9 cellular contexts compared by ENCODE assay signal in genomic region chr20:22333885-22334545, GRCh38.
DNase-seq lines count a peak whose midpoint lies in the region; ATAC-seq and TF ChIP-seq lines count a peak whose summit lies in the region.
"Had no signal": no experiment of that assay in that cellular context is flagged by ENCODE, and none has a peak within 500 bp of the region (broad histone marks: within the 10 kb centered on the region; RNA-seq: fewer than 3 reads in every experiment).

No MANE protein-coding gene starts in this region.

- peak; percentile 95 for ATAC-seq in HG03520 (IDR thresholded peaks at IDR 0.05; ENCODE audit: unreplicated experiment)
- ATAC-seq in HG03280 (IDR thresholded peaks at IDR 0.05; ENCODE audit: unreplicated experiment): no peak

- H3K4me3 Mint-ChIP-seq in activated T-helper 2 cell treated with anti-CD3 and anti-CD28 coated beads, Interferon-gamma antibody, Interleukin-2, Interleukin-4, amounts not matched to agents 10 μg/mL and 5 μg/mL and 100 μg/mL, durations not matched to agents 14 hours and 24 hours and 36 hours (ENCODE audit: low read depth): no peak overlapping the region
- H3K4me3 Mint-ChIP-seq in glutamatergic neuron (ENCODE audit: unreplicated experiment): no peak overlapping the region
- H3K4me3 Mint-ChIP-seq: T-helper 1 cell treated with Interleukin-12 subunit alpha and Interleukin-12 subunit beta and Interleukin-4 antibody, amounts not matched to agents 30 μg/mL and 1 μg/mL, for 36 hours had no signal

- H3K4me3 ChIP-seq in prostate gland: no peak overlapping the region

- no peaks in the 10 kb centered on the region for H3K4me1 Mint-ChIP-seq in activated T-helper 2 cell treated with anti-CD3 and anti-CD28 coated beads, Interferon-gamma antibody, Interleukin-2, Interleukin-4, amounts not matched to agents 10 μg/mL and 5 μg/mL and 100 μg/mL, durations not matched to agents 14 hours and 24 hours and 36 hours (ENCODE audit: low read depth)
- H3K4me1 Mint-ChIP-seq in glutamatergic neuron (ENCODE audit: low read depth, unreplicated experiment): no peaks in the 10 kb centered on the region

- in situ Hi-C loops in Caki2 (cut with HindIII; ENCODE audit: low pct_unique_long_range_greater_than_20kb, low sequenced_read_pairs): loop anchor here (25.0 kb wide), 1 partner anchor 253 kb away; the partner anchor contains the start of gene FOXA2

- intact Hi-C loops in activated T-helper 2 cell treated with anti-CD3 and anti-CD28 coated beads, Interferon-gamma antibody, Interleukin-2, Interleukin-4, amounts not matched to agents 10 μg/mL and 5 μg/mL and 100 μg/mL, durations not matched to agents 14 hours and 24 hours and 36 hours (cut with micrococcal nuclease): loop anchor here (1.0 to 10.0 kb wide), 2 partner anchors 349 to 1011 kb away; no protein-coding TSS in a partner anchor
- intact Hi-C loops in prostate gland (cut with DNase I): loop anchor here (10.0 kb wide), 1 partner anchor 1011 kb away; no protein-coding TSS in a partner anchor

- WGBS in prostate gland: 43% methylated on average over 19 of the region's 19 CpGs

- no peak overlapping the region for H3K27ac Mint-ChIP-seq in activated T-helper 2 cell treated with anti-CD3 and anti-CD28 coated beads, Interferon-gamma antibody, Interleukin-2, Interleukin-4, amounts not matched to agents 10 μg/mL and 5 μg/mL and 100 μg/mL, durations not matched to agents 14 hours and 24 hours and 36 hours
- H3K27ac Mint-ChIP-seq in glutamatergic neuron (ENCODE audit: unreplicated experiment): no peak overlapping the region
- H3K27ac Mint-ChIP-seq: T-helper 1 cell treated with Interleukin-12 subunit alpha and Interleukin-12 subunit beta and Interleukin-4 antibody, amounts not matched to agents 30 μg/mL and 1 μg/mL, for 36 hours had no signal

- DNase-seq in Caki2 (ENCODE audit: low read depth) (peak; percentile 53), GM19240 (ENCODE audit: insufficient read length, low spot score) (peak; percentile 47), NCI-H748 treated with DMSO at 0.1 percent for 48 hours (lab: John Stamatoyannopoulos, UW) (peak; percentile 82), glutamatergic neuron (peak; percentile 72), prostate gland (ENCODE audit: low spot score) (peak; percentile 42)
- DNase-seq in activated T-helper 2 cell treated with anti-CD3 and anti-CD28 coated beads, Interferon-gamma antibody, Interleukin-2, Interleukin-4, amounts not matched to agents 10 μg/mL and 5 μg/mL and 100 μg/mL, durations not matched to agents 14 hours and 24 hours and 36 hours (ENCODE audit: low spot score): peak; percentile 14

- no peaks in the 10 kb centered on the region for H3K27me3 Mint-ChIP-seq in activated T-helper 2 cell treated with anti-CD3 and anti-CD28 coated beads, Interferon-gamma antibody, Interleukin-2, Interleukin-4, amounts not matched to agents 10 μg/mL and 5 μg/mL and 100 μg/mL, durations not matched to agents 14 hours and 24 hours and 36 hours (ENCODE audit: low read depth)
- peaks cover 2% of the 10 kb centered on the region for H3K27me3 Mint-ChIP-seq in glutamatergic neuron (ENCODE audit: unreplicated experiment)

- H3K4me1 ChIP-seq in prostate gland (replicated peaks): no peaks in the 10 kb centered on the region

- no peak for TF ChIP-seq POLR2A in prostate gland (IDR thresholded peaks at IDR 0.05)

- H3K36me3 ChIP-seq in prostate gland: no peaks in the 10 kb centered on the region

- TF ChIP-seq CTCF in glutamatergic neuron (IDR thresholded peaks at IDR 0.05; ENCODE audit: partially characterized antibody, unreplicated experiment) (peak; percentile 77), prostate gland (IDR thresholded peaks at IDR 0.05) (peak in 3 of 4 experiments; percentile 45 to 65 (median 55))

- H3K27ac ChIP-seq in prostate gland: no peak overlapping the region

- no peaks in the 10 kb centered on the region for H3K9me3 ChIP-seq in prostate gland

- H3K27me3 ChIP-seq in prostate gland (replicated peaks; ENCODE audit: insufficient read depth): no peaks in the 10 kb centered on the region

- no peaks in the 10 kb centered on the region for H3K9me3 Mint-ChIP-seq in activated T-helper 2 cell treated with anti-CD3 and anti-CD28 coated beads, Interferon-gamma antibody, Interleukin-2, Interleukin-4, amounts not matched to agents 10 μg/mL and 5 μg/mL and 100 μg/mL, durations not matched to agents 14 hours and 24 hours and 36 hours
- H3K9me3 Mint-ChIP-seq in glutamatergic neuron (ENCODE audit: unreplicated experiment): no peaks in the 10 kb centered on the region
- H3K9me3 Mint-ChIP-seq: T-helper 1 cell treated with Interleukin-12 subunit alpha and Interleukin-12 subunit beta and Interleukin-4 antibody, amounts not matched to agents 30 μg/mL and 1 μg/mL, for 36 hours had no signal

- H3K36me3 Mint-ChIP-seq in activated T-helper 2 cell treated with anti-CD3 and anti-CD28 coated beads, Interferon-gamma antibody, Interleukin-2, Interleukin-4, amounts not matched to agents 10 μg/mL and 5 μg/mL and 100 μg/mL, durations not matched to agents 14 hours and 24 hours and 36 hours (ENCODE audit: low read depth): no peaks in the 10 kb centered on the region
- no peaks in the 10 kb centered on the region for H3K36me3 Mint-ChIP-seq in glutamatergic neuron (ENCODE audit: unreplicated experiment)

Comparison
In these comparisons a context has a peak if more than half of its experiments do, and no peak if none do; other contexts are left out.
1. DNase-seq: peak in every context shown above with its lines; median percentile 82 in NCI-H748 treated with DMSO at 0.1 percent for 48 hours; 72 in glutamatergic neuron; 53 in Caki2; 47 in GM19240; 42 in prostate gland; 14 in activated T-helper 2 cell treated with anti-CD3 and anti-CD28 coated beads, Interferon-gamma antibody, Interleukin-2, Interleukin-4, amounts not matched to agents 10 μg/mL and 5 μg/mL and 100 μg/mL, durations not matched to agents 14 hours and 24 hours and 36 hours.